In genomic region chr14:93939304-93940229, GRCh38 we compare ENCODE assay signal across 8 cellular contexts. TPM values are rescaled to one million over a fixed set of nuclear protein-coding genes. Genes with fewer than 3 reads are reported as not detected.
DNase-seq lines count a peak whose midpoint lies in the region; ATAC-seq and TF ChIP-seq lines count a peak whose summit lies in the region.

No MANE protein-coding gene starts in this region.

- H4K20me1 ChIP-seq in OCI-LY1 (ENCODE audit: insufficient read depth, low read length) (no peaks in the 10 kb centered on the region), neural progenitor cell (ENCODE audit: low read depth) (no peaks in the 10 kb centered on the region)

- H3K27me3 Mint-ChIP-seq in neural progenitor cell (ENCODE audit: insufficient read depth, low read depth): peaks cover 27% of the 10 kb centered on the region

- H3K9ac ChIP-seq in OCI-LY1 (ENCODE audit: low read length) (peak overlapping the region; percentile 40; the same call in 1 of the 2 replicates), neural progenitor cell (no peak overlapping the region), subcutaneous abdominal adipose tissue (ENCODE audit: low read length in 5 of 5) (no peak overlapping the region)

- H3K79me2 ChIP-seq in OCI-LY1 (ENCODE audit: insufficient read depth, low read length): no peaks in the 10 kb centered on the region
- H3K79me2 ChIP-seq in neural progenitor cell (ENCODE audit: low read depth): no peaks in the 10 kb centered on the region

- H2AFZ ChIP-seq in OCI-LY1 (ENCODE audit: low read length): no peak overlapping the region
- peak overlapping the region; percentile 71 for H2AFZ ChIP-seq in neural progenitor cell (replicated peaks)

- H3K9me3 ChIP-seq in AG04450 (ENCODE audit: control insufficient read depth, insufficient read depth, low read length): no peaks in the 10 kb centered on the region; the same call in 1 of the 2 replicates
- no peaks in the 10 kb centered on the region for H3K9me3 ChIP-seq in OCI-LY1 (ENCODE audit: low read length)
- H3K9me3 ChIP-seq in neural progenitor cell (ENCODE audit: low read depth): no peaks in the 10 kb centered on the region
- no peaks in the 10 kb centered on the region for H3K9me3 ChIP-seq in subcutaneous abdominal adipose tissue (ENCODE audit: control insufficient read depth in 5 of 5, low read length in 5 of 5)

- H3F3A ChIP-seq in OCI-LY1 (ENCODE audit: insufficient read depth, low read length): no peaks in the 10 kb centered on the region
- H3F3A ChIP-seq in neural progenitor cell (ENCODE audit: low read depth): peaks cover 12% of the 10 kb centered on the region

- DNase-seq in AG04450 (ENCODE audit: low read depth, low spot score) (peak; percentile 29), fibroblast of villous mesenchyme (ENCODE audit: low read depth) (peak; percentile 62), neural progenitor cell (ENCODE audit: low spot score) (peak; percentile 93)
- peak; percentile 88 for DNase-seq in activated T-helper 1 cell treated with anti-CD3 and anti-CD28 coated beads, Interleukin-2, amount 50 U/mL, for 16 hours (ENCODE audit: low read depth in 1 of 2, low spot score in 1 of 2)

- H3K4me3 Mint-ChIP-seq in neural progenitor cell: peak overlapping the region; percentile 48

- TF ChIP-seq CTCF in AG04450 (IDR thresholded peaks at IDR 0.05; ENCODE audit: low read depth, low read length) (peak; percentile 63), OCI-LY1 (IDR thresholded peaks at IDR 0.05; ENCODE audit: low read length) (peak; percentile 77), fibroblast of villous mesenchyme (IDR thresholded peaks at IDR 0.05; ENCODE audit: insufficient read depth, low read depth, low read length) (peak; percentile 48), neural progenitor cell (IDR thresholded peaks at IDR 0.05) (peak; percentile 83)

- no peak overlapping the region for H3K27ac ChIP-seq in AG04450 (ENCODE audit: low read depth, low read length)
- peak overlapping the region; percentile 71 for H3K27ac ChIP-seq in OCI-LY1 (ENCODE audit: low read depth, low read length, poor library complexity, severe bottlenecking)
- H3K27ac ChIP-seq in neural progenitor cell: no peak overlapping the region
- H3K27ac ChIP-seq in subcutaneous abdominal adipose tissue (ENCODE audit: low read depth, low read length): no peak overlapping the region

- no peaks in the 10 kb centered on the region for H3K9me2 ChIP-seq in OCI-LY1 (ENCODE audit: low read depth, low read length)

- H3K36me3 ChIP-seq in OCI-LY1 (ENCODE audit: insufficient read depth, low read length) (peaks cover 93% of the 10 kb centered on the region), neural progenitor cell (no peaks in the 10 kb centered on the region), subcutaneous abdominal adipose tissue (ENCODE audit: control insufficient read depth in 5 of 5, insufficient read depth in 5 of 5, low read length in 5 of 5) (no peaks in the 10 kb centered on the region)

- peak; percentile 86 for ATAC-seq in GM18867 (IDR thresholded peaks at IDR 0.05; ENCODE audit: unreplicated experiment)
- peak; percentile 90 for ATAC-seq in HG03097 (IDR thresholded peaks at IDR 0.05; ENCODE audit: low FRiP score, unreplicated experiment)

- H3K4me3 ChIP-seq in AG04450 (ENCODE audit: low read depth, low read length) (peak overlapping the region; percentile 45), OCI-LY1 (ENCODE audit: low read depth, low read length, poor library complexity, severe bottlenecking) (no peak overlapping the region), fibroblast of villous mesenchyme (ENCODE audit: low read depth, low read length) (no peak overlapping the region), neural progenitor cell (peak overlapping the region; percentile 31), subcutaneous abdominal adipose tissue (ENCODE audit: low read depth in 1 of 5, low read length in 5 of 5) (peak overlapping the region in 4 of 5 donors; percentile 27 to 55 (median 38))

- H3K4me1 ChIP-seq in OCI-LY1 (ENCODE audit: insufficient read depth, low read length, severe bottlenecking): peaks cover 11% of the 10 kb centered on the region
- H3K4me1 ChIP-seq in neural progenitor cell: peaks cover 5% of the 10 kb centered on the region
- H3K4me1 ChIP-seq in subcutaneous abdominal adipose tissue (ENCODE audit: control insufficient read depth in 5 of 5, insufficient read depth in 5 of 5, low read length in 5 of 5): peaks cover 0 to 14% (median 5%) of the 10 kb centered on the region in 5 donors

- H3K27ac Mint-ChIP-seq in neural progenitor cell: no peak overlapping the region

- CTCF ChIA-PET in AG04450 (lab: Charles Lee): interaction anchor here (0.6 to 8.2 kb wide), 59 partner anchors 8 to 495 kb away, joined by 3 to 270 read pairs (median 4); partner anchors contain the start of genes ASB2, CCDC197, FAM181A and IFI27L2

- peaks cover 9% of the 10 kb centered on the region for H3K27me3 ChIP-seq in AG04450 (ENCODE audit: control insufficient read depth, insufficient read depth, low read length)
- H3K27me3 ChIP-seq in OCI-LY1 (ENCODE audit: insufficient read depth, low read length): no peaks in the 10 kb centered on the region
- H3K27me3 ChIP-seq in neural progenitor cell: peaks cover 32% of the 10 kb centered on the region
- H3K27me3 ChIP-seq in subcutaneous abdominal adipose tissue (ENCODE audit: control insufficient read depth in 5 of 5, insufficient read depth in 4 of 5, low read length in 5 of 5): peaks cover 18 to 31% (median 27%) of the 10 kb centered on the region in 5 donors

- H3K4me1 Mint-ChIP-seq in neural progenitor cell: peaks cover 46% of the 10 kb centered on the region

- POLR2A ChIA-PET in AG04450 (lab: Yijun Ruan, JAX): interaction anchor here (0.7 kb wide), 1 partner anchor 232 kb away, joined by 3 read pairs; no protein-coding TSS in a partner anchor

- no peaks in the 10 kb centered on the region for H3K9me3 Mint-ChIP-seq in neural progenitor cell

- H3K4me2 ChIP-seq in OCI-LY1 (ENCODE audit: low read length) (peak overlapping the region; percentile 30; the same call in 1 of the 2 replicates), neural progenitor cell (peak overlapping the region; percentile 48)

- no peaks in the 10 kb centered on the region for H3K36me3 Mint-ChIP-seq in neural progenitor cell

RNA-seq across cellular contexts. Expression of gene FAM181A, which starts 12.4 kb away (rescaled TPM):
- not detected in 2 replicates for polyA plus RNA-seq in AG04450 (2011; rRNA removed)
- polyA minus RNA-seq in AG04450 (2011; rRNA and poly(A)+ RNA removed): not detected in 2 replicates
- total RNA-seq in fibroblast of villous mesenchyme (not detected in 2 replicates), neural progenitor cell (ENCODE audit: low replicate concordance) (not detected in 2 replicates)

RNA-seq across cellular contexts. Expression of gene ASB2, which starts 36.8 kb away (rescaled TPM):
- 1.6 and 2.0 TPM in 2 replicates for polyA plus RNA-seq in AG04450 (2011; rRNA removed)
- polyA minus RNA-seq in AG04450 (2011; rRNA and poly(A)+ RNA removed): 1.4 and 1.9 TPM in 2 replicates
- 0.86 and 1.9 TPM in 2 replicates for total RNA-seq in fibroblast of villous mesenchyme
- 0.62 TPM in 1 of 2 replicates, not detected in the other for total RNA-seq in neural progenitor cell (ENCODE audit: low replicate concordance)

RNA-seq across cellular contexts. Expression of gene CCDC197, which starts 57.5 kb away (rescaled TPM):
- polyA plus RNA-seq in AG04450 (2011; rRNA removed): not detected in 2 replicates
- polyA minus RNA-seq in AG04450 (2011; rRNA and poly(A)+ RNA removed): not detected in 2 replicates
- total RNA-seq in fibroblast of villous mesenchyme: not detected in 2 replicates
- total RNA-seq in neural progenitor cell (ENCODE audit: low replicate concordance): not detected in 2 replicates

Comparison
In these comparisons a context has a peak if more than half of its experiments do, and no peak if none do; other contexts are left out.
1. DNase-seq: peak in every context shown above with its lines; median percentile 93 in neural progenitor cell; 88 in activated T-helper 1 cell treated with anti-CD3 and anti-CD28 coated beads, Interleukin-2, amount 50 U/mL, for 16 hours; 62 in fibroblast of villous mesenchyme; 29 in AG04450.
2. H3K4me3 ChIP-seq: peak in AG04450 (single experiment), neural progenitor cell (single experiment) and subcutaneous abdominal adipose tissue (4 of 5); none in OCI-LY1 (single experiment) and fibroblast of villous mesenchyme (single experiment).
3. Peak in every context shown above with its lines, with median percentiles within 50 percentile points of each other: CTCF ChIP-seq.